In genomic region chr5:176542135-176542595, GRCh38 we compare ENCODE assay signal across 8 cellular contexts. TPM values are rescaled to one million over a fixed set of nuclear protein-coding genes. Genes with fewer than 3 reads are reported as not detected.
DNase-seq lines count a peak whose midpoint lies in the region; ATAC-seq and TF ChIP-seq lines count a peak whose summit lies in the region.

No MANE protein-coding gene starts in this region.

- no peaks in the 10 kb centered on the region for H3K36me3 Mint-ChIP-seq in osteocyte (ENCODE audit: unreplicated experiment)

- no peak for ATAC-seq in GM18907 (IDR thresholded peaks at IDR 0.05; ENCODE audit: unreplicated experiment)

- TF ChIP-seq CTCF in osteocyte (IDR thresholded peaks at IDR 0.05): no peak

- H3K4me1 Mint-ChIP-seq in osteocyte (ENCODE audit: unreplicated experiment): peaks cover 34% of the 10 kb centered on the region

- DNase-seq in Jurkat, Clone E6-1 (ENCODE audit: low read depth, low spot score): peak; percentile 50
- DNase-seq in activated CD4-positive, alpha-beta T cell treated with anti-CD3 and anti-CD28 coated beads, Interleukin-2, amount 50 U/mL, for 4 hours: peak; percentile 64 to 70
- DNase-seq in erythroblast (lab: John Stamatoyannopoulos, UW): peak; percentile 55 to 61
- DNase-seq in osteocyte (ENCODE audit: extremely low spot score, unreplicated experiment): no peak
- DNase-seq in NOMO-1 treated with DMSO at 0.1 percent for 48 hours (lab: John Stamatoyannopoulos, UW; ENCODE audit: unreplicated experiment): no peak
- no peak for DNase-seq in retina
- DNase-seq in NCI-H2227 treated with DMSO at 0.1 percent for 48 hours (lab: John Stamatoyannopoulos, UW): no peak

- no peaks in the 10 kb centered on the region for H3K27me3 Mint-ChIP-seq in osteocyte (ENCODE audit: unreplicated experiment)

- peak overlapping the region; percentile 65 for H3K4me3 ChIP-seq in Jurkat, Clone E6-1 (ENCODE audit: low read length)

- H3K9me3 Mint-ChIP-seq in osteocyte (ENCODE audit: unreplicated experiment): no peaks in the 10 kb centered on the region

- peak overlapping the region; percentile 73 for H3K4me3 Mint-ChIP-seq in osteocyte (ENCODE audit: unreplicated experiment)

- peak overlapping the region; percentile 38 for H3K27ac Mint-ChIP-seq in osteocyte (ENCODE audit: unreplicated experiment)

- TF ChIP-seq POLR2A in erythroblast (IDR thresholded peaks at IDR 0.05; ENCODE audit: low read length): no peak

RNA-seq across cellular contexts. Expression of gene RNF44, which starts 5.0 kb away (rescaled TPM):
- polyA plus RNA-seq in Jurkat, Clone E6-1 (2012; ENCODE audit: insufficient read depth, insufficient read length): 92.7 TPM
- total RNA-seq in osteocyte: 47.3 and 53.0 TPM in 2 replicates

RNA-seq across cellular contexts. Expression of gene CDHR2, which starts 7.0 kb away (rescaled TPM):
- polyA plus RNA-seq in Jurkat, Clone E6-1 (2012; ENCODE audit: insufficient read depth, insufficient read length): 0.20 TPM
- 0.34 and 0.43 TPM in 2 replicates for total RNA-seq in osteocyte

Comparison
In these comparisons a context has a peak if more than half of its experiments do, and no peak if none do; other contexts are left out.
1. DNase-seq: peak in Jurkat, Clone E6-1 (single experiment), activated CD4-positive, alpha-beta T cell treated with anti-CD3 and anti-CD28 coated beads, Interleukin-2, amount 50 U/mL, for 4 hours (2 of 2) and erythroblast (2 of 2); none in osteocyte (single experiment), NOMO-1 treated with DMSO at 0.1 percent for 48 hours (single experiment), retina (single experiment) and NCI-H2227 treated with DMSO at 0.1 percent for 48 hours (single experiment).